In the genomic region with DNA sequence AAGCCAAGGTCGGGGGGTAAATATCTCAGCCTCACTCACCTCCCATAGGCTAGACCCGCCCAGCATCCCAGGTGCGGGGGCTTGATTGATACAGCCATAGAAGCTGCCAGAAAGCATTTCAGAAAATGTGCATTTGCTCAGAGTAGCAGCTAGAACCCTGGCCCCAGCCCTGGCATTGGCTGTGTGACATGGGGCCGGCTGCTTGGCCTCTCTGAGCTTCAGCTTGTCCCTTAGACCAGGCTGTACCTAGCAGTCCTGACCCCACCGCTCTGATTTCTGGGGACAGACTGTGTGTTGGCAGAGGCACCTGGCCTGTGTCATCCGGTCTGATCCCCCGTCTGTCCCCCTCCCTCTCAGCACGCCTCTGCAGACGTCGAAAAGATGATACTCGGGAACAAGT, we compare ENCODE assay signal across 21 cellular contexts. TPM values are rescaled to one million over a fixed set of nuclear protein-coding genes. Genes with fewer than 3 reads are reported as not detected.
"Had no signal": no experiment of that assay in that cellular context is flagged by ENCODE, and none has a peak within 500 bp of the region (broad histone marks: within the 10 kb centered on the region; RNA-seq: fewer than 3 reads in every experiment).

No MANE protein-coding gene starts in this region.

- H3K4me1 ChIP-seq: breast epithelium, psoas muscle had no signal

- FAIRE-seq: endometrium had no signal

- H3K4me3 ChIP-seq: breast epithelium, psoas muscle, spleen had no signal

- H3K27me3 ChIP-seq: breast epithelium, spleen had no signal

- DNase-seq: activated CD4-positive, alpha-beta T cell treated with anti-CD3 and anti-CD28 coated beads, Interleukin-2, amount 50 U/mL, for 1 hour; activated CD4-positive, CD25-positive, alpha-beta regulatory T cell; activated CD8-positive, alpha-beta memory T cell treated with anti-CD3 and anti-CD28 coated beads, Interleukin-2, amount 10 ng/mL, durations not matched to agents 7 days and 5 days; activated gamma-delta T cell; activated T-cell treated with anti-CD3 and anti-CD28 coated beads, Interleukin-2, amount 50 U/mL, for 48 hours; anterior cingulate cortex; hippocampal formation; mesendoderm; psoas muscle; spleen; stimulated activated CD4-positive, alpha-beta T cell treated with anti-CD3 and anti-CD28 coated beads, Interleukin-1b, Interleukin-23, amount 100 ng/mL, for 48 hours; stimulated activated naive CD4-positive, alpha-beta T cell treated with Interleukin-2 at 50 U/mL for 16 hours had no signal

- ATAC-seq: activated CD8-positive, alpha-beta memory T cell treated with anti-CD3 and anti-CD28 coated beads, Interleukin-2, amount 10 ng/mL, durations not matched to agents 7 days and 5 days; psoas muscle had no signal

- H3K9me3 ChIP-seq: breast epithelium, psoas muscle, spleen had no signal

- H3K27ac ChIP-seq: breast epithelium, psoas muscle had no signal

RNA-seq across cellular contexts. Expression of gene HSH2D, which starts 16.4 kb away (rescaled TPM):
- total RNA-seq: glomerular endothelial cell had no signal

RNA-seq across cellular contexts. Expression of gene CIB3, which starts 46.2 kb away (rescaled TPM):
- total RNA-seq: activated CD8-positive, alpha-beta memory T cell treated with anti-CD3 and anti-CD28 coated beads, Interleukin-2, amount 10 ng/mL, durations not matched to agents 7 days and 5 days; esophagus mucosa; glomerular endothelial cell; kidney epithelial cell; liver; omental fat pad; psoas muscle; sciatic nerve; spleen; T-helper 2 cell treated with Interferon-gamma antibody and Interleukin-4, amounts not matched to agents 100 ng/mL and 5 ng/mL, for 36 hours had no signal
- polyA plus RNA-seq: liver, psoas muscle had no signal
